Comparison of ENCODE assay signal across 8 cellular contexts in genomic region chr7:141585592-141586510, GRCh38. TPM values are rescaled to one million over a fixed set of nuclear protein-coding genes. Genes with fewer than 3 reads are reported as not detected.
DNase-seq lines count a peak whose midpoint lies in the region; ATAC-seq, FAIRE-seq and TF ChIP-seq lines count a peak whose summit lies in the region.

No MANE protein-coding gene starts in this region.

- H3K9me2 ChIP-seq in PC-3 (replicated peaks; ENCODE audit: low read length) = no peaks in the 10 kb centered on the region

- CTCF ChIA-PET in PC-3 (lab: Charles Lee) = no interaction called here

- DNase-seq in GM12892 (ENCODE audit: insufficient read length) (peak; percentile 8), PC-3 (peak; percentile 59), fibroblast of lung (ENCODE audit: low read depth in 2 of 2) (peak; percentile 82 to 99), G401 (ENCODE audit: low spot score) (no peak), NOMO-1 (lab: John Stamatoyannopoulos, UW; ENCODE audit: unreplicated experiment in 2 of 2) (no peak), NCI-H1930 (lab: John Stamatoyannopoulos, UW) (no peak)
- peak; percentile 24 to 62 for DNase-seq in stimulated activated effector memory CD8-positive, alpha-beta T cell treated with anti-CD3 and anti-CD28 coated beads, Interleukin-12 subunit alpha, Interleukin-12 subunit beta, amount 100 ng/mL, for 72 hours (ENCODE audit: low spot score in 2 of 2)

- H3K36me3 Mint-ChIP-seq in stimulated activated effector memory CD8-positive, alpha-beta T cell treated with anti-CD3 and anti-CD28 coated beads, Interleukin-12 subunit alpha, Interleukin-12 subunit beta, amount 100 ng/mL, for 72 hours = peaks cover 43% of the 10 kb centered on the region

- no peak for TF ChIP-seq CTCF in PC-3 (conservative IDR thresholded peaks at IDR 0.05; ENCODE audit: low read depth, low read length)
- TF ChIP-seq CTCF in fibroblast of lung (conservative IDR thresholded peaks at IDR 0.05 in 1 of 2, IDR thresholded peaks at IDR 0.05 in 1 of 2; ENCODE audit: low read depth in 1 of 2, low read length in 2 of 2) = no peak

- peak overlapping the region; percentile 54 for H3K4me3 Mint-ChIP-seq in stimulated activated effector memory CD8-positive, alpha-beta T cell treated with anti-CD3 and anti-CD28 coated beads, Interleukin-12 subunit alpha, Interleukin-12 subunit beta, amount 100 ng/mL, for 72 hours

- H3K9me3 Mint-ChIP-seq in stimulated activated effector memory CD8-positive, alpha-beta T cell treated with anti-CD3 and anti-CD28 coated beads, Interleukin-12 subunit alpha, Interleukin-12 subunit beta, amount 100 ng/mL, for 72 hours = peaks cover 4% of the 10 kb centered on the region

- H3K9me3 ChIP-seq in PC-3 (ENCODE audit: low read length) (no peaks in the 10 kb centered on the region), fibroblast of lung (ENCODE audit: control insufficient read depth, insufficient read depth, low read depth, low read length) (no peaks in the 10 kb centered on the region)

- no peaks in the 10 kb centered on the region for H3K79me2 ChIP-seq in PC-3 (ENCODE audit: low read length)
- H3K79me2 ChIP-seq in fibroblast of lung (ENCODE audit: control insufficient read depth, insufficient read depth, low read length) = no peaks in the 10 kb centered on the region

- H3F3A ChIP-seq in PC-3 (ENCODE audit: low read length, unreplicated experiment) = no peaks in the 10 kb centered on the region

- no peak overlapping the region for H3K4me3 ChIP-seq in PC-3 (ENCODE audit: low read length)
- peak overlapping the region in 1 of 4 experiments; percentile 28 for H3K4me3 ChIP-seq in fibroblast of lung (replicated peaks in 1 of 4; ENCODE audit: control extremely low read depth in 1 of 4, insufficient read depth in 1 of 4, low read depth in 3 of 4, low read length in 4 of 4)

- H3K4me1 ChIP-seq in PC-3 (ENCODE audit: insufficient read depth, low read length) (peaks cover 17% of the 10 kb centered on the region), fibroblast of lung (ENCODE audit: control insufficient read depth, extremely low read depth, insufficient read depth, low read length) (peaks cover 4% of the 10 kb centered on the region)

- no peak for FAIRE-seq in GM12892 (lab: Jason Lieb, UNC)

- no TSS peak for BruUV-seq in PC-3 (replicated peaks; lab: Mats Ljungman, UMichigan)

- H3K27me3 ChIP-seq in PC-3 (ENCODE audit: low read length) (no peaks in the 10 kb centered on the region), fibroblast of lung (ENCODE audit: control insufficient read depth, insufficient read depth, low read length) (no peaks in the 10 kb centered on the region)

- ATAC-seq in GM21825 (IDR thresholded peaks at IDR 0.05; ENCODE audit: unreplicated experiment) (peak; percentile 90), PC-3 (peak; percentile 78)
- ATAC-seq in stimulated activated effector memory CD8-positive, alpha-beta T cell treated with anti-CD3 and anti-CD28 coated beads, Interleukin-12 subunit alpha, Interleukin-12 subunit beta, amount 100 ng/mL, for 72 hours = peak; percentile 95

- TF ChIP-seq POLR2A in GM12892 (IDR thresholded peaks at IDR 0.05; ENCODE audit: low read depth, low read length) = no peak

- H3K27ac Mint-ChIP-seq in stimulated activated effector memory CD8-positive, alpha-beta T cell treated with anti-CD3 and anti-CD28 coated beads, Interleukin-12 subunit alpha, Interleukin-12 subunit beta, amount 100 ng/mL, for 72 hours = peak overlapping the region; percentile 88

- H3K27ac ChIP-seq in PC-3 (ENCODE audit: low read length) (0 out of 2 replicates have a peak overlapping the region, but pooled peaks have one; percentile 12), fibroblast of lung (ENCODE audit: insufficient read depth, low read length) (peak overlapping the region; percentile 37)

- H3K9ac ChIP-seq in PC-3 (ENCODE audit: low read length) (no peak overlapping the region), fibroblast of lung (ENCODE audit: insufficient read depth, low read length) (no peak overlapping the region)

- H3K4me1 Mint-ChIP-seq in stimulated activated effector memory CD8-positive, alpha-beta T cell treated with anti-CD3 and anti-CD28 coated beads, Interleukin-12 subunit alpha, Interleukin-12 subunit beta, amount 100 ng/mL, for 72 hours = peaks cover 50% of the 10 kb centered on the region

- peak overlapping the region; percentile 50; the same call in 1 of the 2 replicates for H3K4me2 ChIP-seq in PC-3 (ENCODE audit: low read length)
- H3K4me2 ChIP-seq in fibroblast of lung (ENCODE audit: extremely low read depth, insufficient read depth, low read length) = no peak overlapping the region

- intact Hi-C loops in PC-3 (cut with micrococcal nuclease) = no loop called here

- H2AFZ ChIP-seq in PC-3 (ENCODE audit: low read length) (no peak overlapping the region), fibroblast of lung (ENCODE audit: low read length) (no peak overlapping the region)

- H4K20me1 ChIP-seq in PC-3 (ENCODE audit: low read length) (no peaks in the 10 kb centered on the region), fibroblast of lung (ENCODE audit: control insufficient read depth, extremely low read depth, insufficient read depth, low read length) (no peaks in the 10 kb centered on the region)

- POLR2A ChIA-PET in PC-3 (lab: Charles Lee; ENCODE audit: unreplicated experiment) = no interaction called here

- H3K36me3 ChIP-seq in PC-3 (ENCODE audit: low read depth, low read length) (no peaks in the 10 kb centered on the region), fibroblast of lung (ENCODE audit: control insufficient read depth, insufficient read depth, low read length) (no peaks in the 10 kb centered on the region)

- in situ Hi-C loops in G401 (cut with HindIII; ENCODE audit: low sequenced_read_pairs) = no loop called here

RNA-seq across cellular contexts. Expression of gene AGK, which starts 34.6 kb away (rescaled TPM):
- 43.2 TPM for polyA plus RNA-seq in GM12892 (2012; ENCODE audit: missing spikeins)
- total RNA-seq in PC-3 (2014; rRNA removed) (38.2 and 40.3 TPM in 2 replicates), fibroblast of lung (17.2 and 20.8 TPM in 2 replicates)
- polyA plus RNA-seq in fibroblast of lung = 38.7 and 42.5 TPM in 2 replicates
- polyA plus RNA-seq in fibroblast of lung (2012) = 18.1 and 18.9 TPM in 2 replicates
- polyA minus RNA-seq in fibroblast of lung (ENCODE audit: low replicate concordance) = 13.7 and 16.3 TPM in 2 replicates
- 45.3 and 53.5 TPM in 2 replicates for total RNA-seq in G401 (2014; rRNA removed; shearing (Covaris generic))

Comparison
In these comparisons a context has a peak if more than half of its experiments do, and no peak if none do; other contexts are left out.
1. DNase-seq: peak in GM12892 (single experiment), PC-3 (single experiment), fibroblast of lung (2 of 2) and stimulated activated effector memory CD8-positive, alpha-beta T cell treated with anti-CD3 and anti-CD28 coated beads, Interleukin-12 subunit alpha, Interleukin-12 subunit beta, amount 100 ng/mL, for 72 hours (2 of 2); none in G401 (single experiment), NOMO-1 (0 of 2) and NCI-H1930 (0 of 2).
2. Peak in every context shown above with its lines, with median percentiles within 50 percentile points of each other: ATAC-seq.